Comparison of ENCODE assay signal across 10 cellular contexts in genomic region chr12:111034148-111034910, GRCh38. TPM values are rescaled to one million over a fixed set of nuclear protein-coding genes. Genes with fewer than 3 reads are reported as not detected.
DNase-seq lines count a peak whose midpoint lies in the region; ATAC-seq, FAIRE-seq and TF ChIP-seq lines count a peak whose summit lies in the region.
"Had no signal": no experiment of that assay in that cellular context is flagged by ENCODE, and none has a peak within 500 bp of the region (broad histone marks: within the 10 kb centered on the region; RNA-seq: fewer than 3 reads in every experiment).

TSS of gene CUX2 (plus strand) at chr12:111034165.

- H3K4me1 ChIP-seq in HAP-1 (peaks cover 15% of the 10 kb centered on the region), liver (ENCODE audit: control insufficient read depth in 4 of 4, insufficient read depth in 4 of 4, low read length in 3 of 4) (peaks cover 14 to 49% (median 39%) of the 10 kb centered on the region in 4 donors), ovary (ENCODE audit: insufficient read depth) (no peaks in the 10 kb centered on the region)

- peak within 1 kb of the TSS; percentile 64 for H3K4me3 Mint-ChIP-seq in activated T-helper 17 cell treated with anti-CD3 and anti-CD28 coated beads, Interleukin-2, amount 50 U/mL, for 72 hours

- 1% methylated on average over 96 of the region's 102 CpGs for WGBS in liver
- WGBS in ovary, 3 donors, result 1% methylated on average over 67 to 102 of the region's 102 CpGs

- DNase-seq in HAP-1 (ENCODE audit: low spot score in 2 of 2), result peak; percentile 51 to 71
- DNase-seq in erythroblast (lab: John Stamatoyannopoulos, UW), result no peak
- no peak for DNase-seq in ovary
- DNase-seq in HTR-8/SVneo (ENCODE audit: insufficient read length, low spot score), result no peak
- DNase-seq: cortex of kidney, substantia nigra had no signal

- TF ChIP-seq CTCF in 22Rv1 (IDR thresholded peaks at IDR 0.05), result peak; percentile 24
- no peak for TF ChIP-seq CTCF in liver (IDR thresholded peaks at IDR 0.05; ENCODE audit: low read depth, low read length, missing input control)
- TF ChIP-seq CTCF in ovary (IDR thresholded peaks at IDR 0.05), result no peak

- ATAC-seq in activated T-helper 17 cell treated with anti-CD3 and anti-CD28 coated beads, Interleukin-2, amount 50 U/mL, for 72 hours (replicated peaks), result no peak
- ATAC-seq in GM21447 (IDR thresholded peaks at IDR 0.05; ENCODE audit: unreplicated experiment), result no peak

- no peaks in the 10 kb centered on the region for H3K9me3 ChIP-seq in HAP-1
- no peaks in the 10 kb centered on the region for H3K9me3 ChIP-seq in liver (ENCODE audit: control insufficient read depth in 4 of 4, low read length in 3 of 4)
- no peaks in the 10 kb centered on the region for H3K9me3 ChIP-seq in ovary

- H3K27me3 Mint-ChIP-seq in activated T-helper 17 cell treated with anti-CD3 and anti-CD28 coated beads, Interleukin-2, amount 50 U/mL, for 72 hours, result peaks cover 55% of the 10 kb centered on the region

- H3K36me3 Mint-ChIP-seq in activated T-helper 17 cell treated with anti-CD3 and anti-CD28 coated beads, Interleukin-2, amount 50 U/mL, for 72 hours (ENCODE audit: low read depth), result no peaks in the 10 kb centered on the region

- H3K36me3 ChIP-seq in HAP-1 (replicated peaks) (no peaks in the 10 kb centered on the region), liver (ENCODE audit: control insufficient read depth in 4 of 4, insufficient read depth in 3 of 4, low read depth in 1 of 4, low read length in 3 of 4) (no peaks in the 10 kb centered on the region), ovary (no peaks in the 10 kb centered on the region)

- TF ChIP-seq POLR2A in erythroblast (IDR thresholded peaks at IDR 0.05; ENCODE audit: low read length) (no peak), ovary (IDR thresholded peaks at IDR 0.05) (no peak)

- FAIRE-seq in HTR-8/SVneo (lab: Jason Lieb, UNC), result no peak

- TF ChIP-seq EP300 in ovary (IDR thresholded peaks at IDR 0.05), result no peak

- H3K27ac ChIP-seq in 22Rv1 (no peak within 1 kb of the TSS), liver (ENCODE audit: low read depth in 1 of 2, low read length in 2 of 2) (no peak within 1 kb of the TSS), ovary (no peak within 1 kb of the TSS)

- no peaks in the 10 kb centered on the region for H3K9me3 Mint-ChIP-seq in activated T-helper 17 cell treated with anti-CD3 and anti-CD28 coated beads, Interleukin-2, amount 50 U/mL, for 72 hours

- no peak for TF ChIP-seq RAD21 in liver (IDR thresholded peaks at IDR 0.05)

- H3K27ac Mint-ChIP-seq in activated T-helper 17 cell treated with anti-CD3 and anti-CD28 coated beads, Interleukin-2, amount 50 U/mL, for 72 hours, result no peak within 1 kb of the TSS

- H3K4me1 Mint-ChIP-seq in activated T-helper 17 cell treated with anti-CD3 and anti-CD28 coated beads, Interleukin-2, amount 50 U/mL, for 72 hours, result peaks cover 6% of the 10 kb centered on the region

- no peak within 1 kb of the TSS for H3K9ac ChIP-seq in liver (ENCODE audit: low read depth in 1 of 2, low read length in 2 of 2)

- intact Hi-C loops in ovary (cut with DNase I), result no loop called here

- H3K4me3 ChIP-seq in HAP-1, result peak within 1 kb of the TSS; percentile 45
- peak within 1 kb of the TSS; percentile 69 to 73 (median 71) for H3K4me3 ChIP-seq in liver (ENCODE audit: low read depth in 1 of 3, low read length in 3 of 3)
- no peak within 1 kb of the TSS for H3K4me3 ChIP-seq in ovary

- H3K27me3 ChIP-seq in HAP-1 (ENCODE audit: low read depth), result no peaks in the 10 kb centered on the region
- H3K27me3 ChIP-seq in liver (ENCODE audit: control insufficient read depth in 4 of 4, insufficient read depth in 4 of 4, low read length in 3 of 4), result no peaks in the 10 kb centered on the region
- H3K27me3 ChIP-seq in ovary, result no peaks in the 10 kb centered on the region

- in situ Hi-C loops in HAP-1 (cut with MboI; ENCODE audit: low sequenced_read_pairs), result no loop called here

TF ChIP-seq in liver, 16 proteins besides CTCF, POLR2A, EP300 and RAD21:
- TF ChIP-seq HNF4G (IDR thresholded peaks at IDR 0.05) (no peak), YY1 (IDR thresholded peaks at IDR 0.05) (no peak), NR2F2 (IDR thresholded peaks at IDR 0.05) (no peak), GABPA (IDR thresholded peaks at IDR 0.05 in 1 of 2, conservative IDR thresholded peaks at IDR 0.05 in 1 of 2) (no peak), SP1 (IDR thresholded peaks at IDR 0.05) (no peak), HNF4A (conservative IDR thresholded peaks at IDR 0.05) (no peak), TAF1 (conservative IDR thresholded peaks at IDR 0.05) (no peak), ATF3 (IDR thresholded peaks at IDR 0.05) (no peak), ZBTB33 (IDR thresholded peaks at IDR 0.05) (no peak)
- TF ChIP-seq, protein P1, sequence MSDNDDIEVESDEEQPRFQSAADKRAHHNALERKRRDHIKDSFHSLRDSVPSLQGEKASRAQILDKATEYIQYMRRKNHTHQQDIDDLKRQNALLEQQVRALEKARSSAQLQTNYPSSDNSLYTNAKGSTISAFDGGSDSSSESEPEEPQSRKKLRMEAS (IDR thresholded peaks at IDR 0.05), result no peak

RNA-seq across cellular contexts. Expression of gene CUX2, which starts in this region (rescaled TPM):
- total RNA-seq in activated T-helper 17 cell treated with anti-CD3 and anti-CD28 coated beads, Interleukin-2, amount 50 U/mL, for 72 hours, result under 1 TPM in 1 of 2 donors, not detected in 1; 0.24 TPM
- total RNA-seq in liver, result 1 to 10 TPM; 1.1 to 7.7 TPM
- polyA plus RNA-seq in liver, result 1 to 10 TPM; 2.2 to 7.6 TPM
- total RNA-seq in ovary, result under 1 TPM in 3 of 7 donors, not detected in 4; 0.10 to 0.24 (median 0.10) TPM
- polyA plus RNA-seq in ovary, result under 1 TPM; 0.01 to 0.05 TPM

Comparison
In these comparisons a context has a peak if more than half of its experiments do, and no peak if none do; other contexts are left out.
1. DNase-seq: peak in HAP-1 (2 of 2); none in erythroblast (0 of 2), ovary (0 of 5) and HTR-8/SVneo (single experiment).